ENCODE assay signal across 1 cellular context in genomic region chr14:105684597-105684996, GRCh38.
TF ChIP-seq lines count a peak whose summit lies in the region.

No MANE protein-coding gene starts in this region.

TF ChIP-seq in GM12878, 131 proteins besides CTCF, POLR2A, EP300 and RAD21:
- TF ChIP-seq POLR2AphosphoS5 (IDR thresholded peaks at IDR 0.05; ENCODE audit: low read length) = 0 out of 2 replicates have a peak, but pooled peaks have one; percentile 32
TF ChIP-seq in GM12878: peak in this region for 1; not testable (repeated sequence) for 130.
